Comparison of ENCODE assay signal across 1 cellular context in genomic region chr6:49550413-49551125, GRCh38.
A peak's percentile ranks its signal among the peaks of the same experiment; 100 is the strongest.
TF ChIP-seq lines count a peak whose summit lies in the region.

Gene C6orf141 (plus strand): TSS chr6:49550668. CDS start chr6:49550793, 125 bp downstream.

TF ChIP-seq in HEK293, 187 proteins besides CTCF, POLR2A, EP300 and RAD21 (continued from another document):
- TF ChIP-seq ZNF629 (tag by site-specific recombination; IDR thresholded peaks at IDR 0.05): 0 out of 2 replicates have a peak, but pooled peaks have one; percentile 24
- no peak for TF ChIP-seq ELK4 (IDR thresholded peaks at IDR 0.05; ENCODE audit: borderline replicate concordance, low read depth, low read length)
